ENCODE assay signal across 9 cellular contexts in genomic region chr11:79543101-79543500, GRCh38.
"Had no signal": no experiment of that assay in that cellular context is flagged by ENCODE, and none has a peak within 500 bp of the region (broad histone marks: within the 10 kb centered on the region; RNA-seq: fewer than 3 reads in every experiment).

No MANE protein-coding gene starts in this region.

- H3K9me3 Mint-ChIP-seq: H9, HFFc6, IgD-negative memory B cell had no signal

- ATAC-seq: HepG2 had no signal

- H3K4me1 Mint-ChIP-seq: IgD-negative memory B cell had no signal

- H3K36me3 Mint-ChIP-seq: IgD-negative memory B cell had no signal

- H3K4me3 Mint-ChIP-seq: H9, HFFc6, IgD-negative memory B cell had no signal

- H3K27ac ChIP-seq: HL-60, KMS-11 had no signal

- DNase-seq: GOT3, H9, HCEC 1CT, HFFc6, KBM-7 had no signal

- H3K27ac Mint-ChIP-seq: H9, HFFc6, IgD-negative memory B cell had no signal
